In genomic region chr20:22462975-22463914, GRCh38 we compare ENCODE assay signal across 9 cellular contexts.
DNase-seq lines count a peak whose midpoint lies in the region; ATAC-seq and TF ChIP-seq lines count a peak whose summit lies in the region.
"Had no signal": no experiment of that assay in that cellular context is flagged by ENCODE, and none has a peak within 500 bp of the region (broad histone marks: within the 10 kb centered on the region; RNA-seq: fewer than 3 reads in every experiment).

No MANE protein-coding gene starts in this region.

- H2AFZ ChIP-seq in MM.1S (ENCODE audit: low read length) = no peak overlapping the region

- H3K27me3 ChIP-seq in H7 (ENCODE audit: control insufficient read depth, insufficient read depth, low read length) = peaks cover 18% of the 10 kb centered on the region
- H3K27me3 ChIP-seq in RWPE2 (ENCODE audit: insufficient read depth, poor library complexity, severe bottlenecking) = no peaks in the 10 kb centered on the region
- H3K27me3 ChIP-seq in HAP-1 (ENCODE audit: low read depth) = no peaks in the 10 kb centered on the region
- no peaks in the 10 kb centered on the region for H3K27me3 ChIP-seq in MM.1S (replicated peaks; ENCODE audit: insufficient read depth, low read length)

- no peaks in the 10 kb centered on the region for H3F3A ChIP-seq in MM.1S (ENCODE audit: insufficient read depth, low read length)

- H3K9ac ChIP-seq in MM.1S (ENCODE audit: low read length) = no peak overlapping the region

- H3K36me3 ChIP-seq in H7 (replicated peaks; ENCODE audit: control insufficient read depth, insufficient read depth, low read length) (no peaks in the 10 kb centered on the region), RWPE2 (ENCODE audit: low read depth) (no peaks in the 10 kb centered on the region), mucosa of descending colon (ENCODE audit: low read depth) (no peaks in the 10 kb centered on the region), HAP-1 (replicated peaks) (no peaks in the 10 kb centered on the region), MM.1S (replicated peaks; ENCODE audit: insufficient read depth, low read length) (no peaks in the 10 kb centered on the region)

- H3K9me3 ChIP-seq in RWPE2 (ENCODE audit: severe bottlenecking) = no peaks in the 10 kb centered on the region
- no peaks in the 10 kb centered on the region for H3K9me3 ChIP-seq in mucosa of descending colon
- H3K9me3 ChIP-seq in HAP-1 = no peaks in the 10 kb centered on the region
- no peaks in the 10 kb centered on the region for H3K9me3 ChIP-seq in MM.1S (replicated peaks; ENCODE audit: insufficient read depth, low read length)

- H3K4me1 ChIP-seq in RWPE2 (ENCODE audit: insufficient read depth, poor library complexity, severe bottlenecking) = peaks cover 23% of the 10 kb centered on the region
- no peaks in the 10 kb centered on the region for H3K4me1 ChIP-seq in mucosa of descending colon (ENCODE audit: low read depth)
- H3K4me1 ChIP-seq in HAP-1 = no peaks in the 10 kb centered on the region
- no peaks in the 10 kb centered on the region for H3K4me1 ChIP-seq in MM.1S (ENCODE audit: low read length)

- in situ Hi-C loops in HAP-1 (cut with MboI; ENCODE audit: low sequenced_read_pairs) = no loop called here

- H3K4me2 ChIP-seq in MM.1S (ENCODE audit: low read depth, low read length) = no peak overlapping the region

- no peaks in the 10 kb centered on the region for H3K79me2 ChIP-seq in MM.1S (ENCODE audit: low read length)

- H4K20me1 ChIP-seq in MM.1S (ENCODE audit: insufficient read depth, low read length) = no peaks in the 10 kb centered on the region

- H3K4me3 ChIP-seq in H7 (ENCODE audit: insufficient read depth, low read depth, low read length) (no peak overlapping the region), RWPE2 (ENCODE audit: severe bottlenecking) (no peak overlapping the region), mucosa of descending colon (no peak overlapping the region), HAP-1 (no peak overlapping the region), MM.1S (ENCODE audit: low read length) (no peak overlapping the region)

- DNase-seq in H7 = peak; percentile 32
- DNase-seq in NCI-H2081 (lab: John Stamatoyannopoulos, UW) = peak; percentile 88 to 97
- no peak for DNase-seq in RWPE2 (ENCODE audit: low spot score)
- no peak for DNase-seq in mucosa of descending colon
- no peak for DNase-seq in HAP-1 (ENCODE audit: low spot score in 2 of 2)
- no peak for DNase-seq in MM.1S

- TF ChIP-seq CTCF in RWPE2 (IDR thresholded peaks at IDR 0.05; ENCODE audit: poor library complexity, severe bottlenecking) = no peak
- no peak for TF ChIP-seq CTCF in mucosa of descending colon (IDR thresholded peaks at IDR 0.05)
- TF ChIP-seq CTCF in MM.1S (IDR thresholded peaks at IDR 0.05; ENCODE audit: low read length) = no peak

- H3K27ac ChIP-seq in RWPE2 (ENCODE audit: poor library complexity, severe bottlenecking) (no peak overlapping the region), MM.1S (ENCODE audit: low read length) (no peak overlapping the region)
- H3K27ac ChIP-seq: C4-2B had no signal

- H3K9me2 ChIP-seq in MM.1S (replicated peaks; ENCODE audit: insufficient read depth, low read length) = no peaks in the 10 kb centered on the region

- intact Hi-C loops in mucosa of descending colon (cut with DNase I, micrococcal nuclease) = no loop called here

- ATAC-seq in RWPE2 (ENCODE audit: low read depth) = peak; percentile 82
- peak; percentile 53 for ATAC-seq in mucosa of descending colon
- no peak for ATAC-seq in GM18868 (IDR thresholded peaks at IDR 0.05; ENCODE audit: unreplicated experiment)
- no peak for ATAC-seq in HG03159 (IDR thresholded peaks at IDR 0.05; ENCODE audit: unreplicated experiment)

Comparison
In these comparisons a context has a peak if more than half of its experiments do, and no peak if none do; other contexts are left out.
1. DNase-seq: peak in H7 (single experiment) and NCI-H2081 (2 of 2); none in RWPE2 (single experiment), mucosa of descending colon (0 of 3), HAP-1 (0 of 2) and MM.1S (single experiment).
2. ATAC-seq: peak in RWPE2 (single experiment) and mucosa of descending colon (single experiment); none in GM18868 (single experiment) and HG03159 (single experiment).